10 cellular contexts compared by ENCODE assay signal in genomic region chr12:59067068-59067467, GRCh38.
DNase-seq lines count a peak whose midpoint lies in the region; ATAC-seq and TF ChIP-seq lines count a peak whose summit lies in the region.
"Had no signal": no experiment of that assay in that cellular context is flagged by ENCODE, and none has a peak within 500 bp of the region (broad histone marks: within the 10 kb centered on the region; RNA-seq: fewer than 3 reads in every experiment).

No MANE protein-coding gene starts in this region.

- H3K4me1 ChIP-seq in body of pancreas (no peaks in the 10 kb centered on the region), mesendoderm (ENCODE audit: control insufficient read depth, low read depth, low read length) (no peaks in the 10 kb centered on the region), spleen (peaks cover 0 to 3% (median 0%) of the 10 kb centered on the region in 6 donors)

- no peak overlapping the region for H3K4me3 ChIP-seq in body of pancreas
- no peak overlapping the region for H3K4me3 ChIP-seq in mesendoderm (ENCODE audit: low read length)
- H3K4me3 ChIP-seq in spleen: no peak overlapping the region

- no peaks in the 10 kb centered on the region for H3K79me1 ChIP-seq in mesendoderm (ENCODE audit: low read length)

- no peak overlapping the region for H3K27ac ChIP-seq in body of pancreas
- no peak overlapping the region for H3K27ac ChIP-seq in mesendoderm (ENCODE audit: low read depth, low read length)
- H3K27ac ChIP-seq in spleen: no peak overlapping the region

- no peak for TF ChIP-seq CTCF in body of pancreas (IDR thresholded peaks at IDR 0.05)
- TF ChIP-seq CTCF in spleen (IDR thresholded peaks at IDR 0.05 in 8 of 11, conservative IDR thresholded peaks at IDR 0.05 in 3 of 11): no peak

- no peaks in the 10 kb centered on the region for H3K9me3 ChIP-seq in body of pancreas
- no peaks in the 10 kb centered on the region for H3K9me3 ChIP-seq in spleen

- no peak overlapping the region for H2AK5ac ChIP-seq in mesendoderm (ENCODE audit: low read length)

- no peak overlapping the region for H3K9ac ChIP-seq in mesendoderm (ENCODE audit: low read length)

- H3K18ac ChIP-seq in mesendoderm (ENCODE audit: low read length): no peak overlapping the region

- no peak overlapping the region for H3K56ac ChIP-seq in mesendoderm (ENCODE audit: low read length)

- no peak overlapping the region for H3K4me2 ChIP-seq in mesendoderm (ENCODE audit: low read length)

- H4K5ac ChIP-seq in mesendoderm (ENCODE audit: low read length): no peak overlapping the region

- H2BK15ac ChIP-seq in mesendoderm (replicated peaks; ENCODE audit: low read depth): no peak overlapping the region

- H4K8ac ChIP-seq in mesendoderm (ENCODE audit: low read depth, low read length): no peak overlapping the region

- intact Hi-C loops in body of pancreas (cut with DNase I) (no loop called here), spleen (cut with DNase I; ENCODE audit: low total_unique reads) (no loop called here)

- H3K79me2 ChIP-seq in mesendoderm (ENCODE audit: control insufficient read depth, insufficient read depth, low read length): no peaks in the 10 kb centered on the region

- DNase-seq in Daoy (ENCODE audit: low read depth) (peak; percentile 70), body of pancreas (no peak), mesendoderm (peak; percentile 51), spleen (no peak)
- DNase-seq in activated CD4-positive, alpha-beta T cell treated with anti-CD3 and anti-CD28 coated beads for 1 hour: no peak
- DNase-seq in activated effector memory CD4-positive, alpha-beta T cell treated with anti-CD3 and anti-CD28 coated beads, Interleukin-2, amount 50 U/mL, for 16 hours: no peak
- DNase-seq: activated T-cell treated with anti-CD3 and anti-CD28 coated beads, Interleukin-2, amount 50 U/mL, for 48 hours; Right ventricle myocardium superior had no signal

- ATAC-seq in HG03520 (IDR thresholded peaks at IDR 0.05; ENCODE audit: unreplicated experiment): peak; percentile 74
- ATAC-seq in body of pancreas: peak; percentile 48
- no peak for ATAC-seq in HG02678 (IDR thresholded peaks at IDR 0.05; ENCODE audit: unreplicated experiment)

- TF ChIP-seq POLR2A in body of pancreas (IDR thresholded peaks at IDR 0.05) (no peak), spleen (IDR thresholded peaks at IDR 0.05) (no peak)

- 49 to 52% methylated on average over 2 of the region's 2 CpGs for WGBS in body of pancreas, 2 donors
- WGBS in mesendoderm (ENCODE audit: extremely low coverage, insufficient coverage, low lambda C conversion rate): no CpG with 5 or more reads among the region's 2 CpGs
- 29 to 62% (median 44%) methylated on average over 2 of the region's 2 CpGs for WGBS in spleen, 5 donors

- H3K27me3 ChIP-seq in body of pancreas: no peaks in the 10 kb centered on the region
- no peaks in the 10 kb centered on the region for H3K27me3 ChIP-seq in mesendoderm (ENCODE audit: insufficient read depth, low read length, poor library complexity)
- H3K27me3 ChIP-seq in spleen (replicated peaks in 1 of 7): no peaks in the 10 kb centered on the region

- no peak overlapping the region for H2BK5ac ChIP-seq in mesendoderm (ENCODE audit: low read length)

- no peaks in the 10 kb centered on the region for H3K36me3 ChIP-seq in body of pancreas (replicated peaks in 1 of 2; ENCODE audit: insufficient read depth in 1 of 2, low read depth in 2 of 2)
- H3K36me3 ChIP-seq in mesendoderm (ENCODE audit: control insufficient read depth, insufficient read depth, low read length): no peaks in the 10 kb centered on the region
- H3K36me3 ChIP-seq in spleen: no peaks in the 10 kb centered on the region

- no peak overlapping the region for H3K4ac ChIP-seq in mesendoderm (ENCODE audit: low read depth, low read length)

- no peak overlapping the region for H2BK120ac ChIP-seq in mesendoderm (ENCODE audit: low read depth, low read length)

- no peak overlapping the region for H3K23ac ChIP-seq in mesendoderm (ENCODE audit: low read length)

Comparison
In these comparisons a context has a peak if more than half of its experiments do, and no peak if none do; other contexts are left out.
1. DNase-seq: peak in Daoy (single experiment) and mesendoderm (single experiment); none in body of pancreas (0 of 4), activated CD4-positive, alpha-beta T cell treated with anti-CD3 and anti-CD28 coated beads for 1 hour (single experiment), spleen (single experiment) and activated effector memory CD4-positive, alpha-beta T cell treated with anti-CD3 and anti-CD28 coated beads, Interleukin-2, amount 50 U/mL, for 16 hours (single experiment).